16 cellular contexts compared by ENCODE assay signal in the genomic region with DNA sequence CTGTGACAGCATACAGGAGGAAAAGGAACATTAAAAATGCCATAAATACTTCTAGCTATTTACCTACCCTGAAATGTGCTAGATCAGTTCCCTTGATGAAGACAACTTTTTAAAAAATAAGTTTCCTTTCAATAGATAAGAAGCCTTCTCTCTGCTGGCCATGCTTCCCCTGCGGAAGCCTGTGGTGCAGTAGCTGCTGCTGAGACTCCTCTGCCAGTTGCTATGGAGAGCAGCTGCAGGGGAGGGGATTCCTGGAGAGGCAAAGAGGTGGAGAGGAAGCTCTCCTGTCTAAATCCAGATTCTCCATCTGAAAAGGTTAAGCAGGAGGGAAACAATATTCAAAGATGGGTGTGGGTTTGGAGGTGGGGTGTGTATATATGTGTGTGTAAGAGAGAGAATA.
A peak's percentile ranks its signal among the peaks of the same experiment; 100 is the strongest.
DNase-seq lines count a peak whose midpoint lies in the region; ATAC-seq lines count a peak whose summit lies in the region.
"Had no signal": no experiment of that assay in that cellular context is flagged by ENCODE, and none has a peak within 500 bp of the region (broad histone marks: within the 10 kb centered on the region; RNA-seq: fewer than 3 reads in every experiment).

No MANE protein-coding gene starts in this region.

- no peaks in the 10 kb centered on the region for H3K4me1 ChIP-seq in iPS DF 6.9 (ENCODE audit: control insufficient read depth, insufficient read depth, low read length)
- H3K4me1 ChIP-seq: gastroesophageal sphincter, suprapubic skin had no signal

- H3K36me3 ChIP-seq in iPS DF 6.9 (ENCODE audit: control insufficient read depth, insufficient read depth, low read length): no peaks in the 10 kb centered on the region
- H3K36me3 ChIP-seq: BLaER1 treated with 17β-estradiol and CSF1 and Interleukin-3, amounts not matched to agents 10 nM and 100 nM; gastroesophageal sphincter; suprapubic skin had no signal

- WGBS in iPS DF 6.9 (ENCODE audit: insufficient coverage, insufficient read length): no CpG with 5 or more reads among the region's 1 CpG

- H3K9me3 ChIP-seq in iPS DF 6.9 (ENCODE audit: control insufficient read depth, insufficient read depth, low read length): no peaks in the 10 kb centered on the region
- H3K9me3 ChIP-seq: BLaER1 treated with 17β-estradiol and CSF1 and Interleukin-3, amounts not matched to agents 10 nM and 100 nM; gastroesophageal sphincter; suprapubic skin had no signal

- ATAC-seq in GM21529 (IDR thresholded peaks at IDR 0.05; ENCODE audit: unreplicated experiment) (no peak), HG02763 (IDR thresholded peaks at IDR 0.05; ENCODE audit: unreplicated experiment) (no peak), GM21825 (IDR thresholded peaks at IDR 0.05; ENCODE audit: unreplicated experiment) (no peak), GM18873 (IDR thresholded peaks at IDR 0.05; ENCODE audit: low FRiP score, unreplicated experiment) (no peak)
- ATAC-seq: gastroesophageal sphincter; left cardiac atrium; naive thymus-derived CD8-positive, alpha-beta T cell had no signal

- DNase-seq in DMS 273 treated with DMSO at 0.1 percent for 48 hours (lab: John Stamatoyannopoulos, UW) (peak; percentile 25), NCI-H1092 (lab: John Stamatoyannopoulos, UW) (peak; percentile 17), OCI-M1 (lab: John Stamatoyannopoulos, UW) (peak; percentile 4), iPS DF 6.9 (ENCODE audit: low read depth, low spot score) (peak; percentile 4)
- DNase-seq: activated T-cell treated with anti-CD3 and anti-CD28 coated beads, Interleukin-2, amount 50 U/mL, for 24 hours; GF-D8; left cardiac atrium; naive thymus-derived CD8-positive, alpha-beta T cell had no signal

- H3K27ac ChIP-seq in iPS DF 6.9 (ENCODE audit: low read length): no peak overlapping the region
- H3K27ac ChIP-seq: BLaER1 treated with 17β-estradiol and CSF1 and Interleukin-3, amounts not matched to agents 10 nM and 100 nM; gastroesophageal sphincter; SK-N-MC; suprapubic skin had no signal

- no peaks in the 10 kb centered on the region for H3K27me3 ChIP-seq in iPS DF 6.9 (ENCODE audit: control insufficient read depth, insufficient read depth, low read length)
- H3K27me3 ChIP-seq: BLaER1 treated with 17β-estradiol and CSF1 and Interleukin-3, amounts not matched to agents 10 nM and 100 nM; gastroesophageal sphincter; suprapubic skin had no signal

- no peak overlapping the region for H3K4me3 ChIP-seq in iPS DF 6.9 (ENCODE audit: low read length)
- H3K4me3 ChIP-seq: BLaER1 treated with 17β-estradiol and CSF1 and Interleukin-3, amounts not matched to agents 10 nM and 100 nM; gastroesophageal sphincter; SK-N-MC; suprapubic skin had no signal
